8 cellular contexts compared by ENCODE assay signal in the genomic region with DNA sequence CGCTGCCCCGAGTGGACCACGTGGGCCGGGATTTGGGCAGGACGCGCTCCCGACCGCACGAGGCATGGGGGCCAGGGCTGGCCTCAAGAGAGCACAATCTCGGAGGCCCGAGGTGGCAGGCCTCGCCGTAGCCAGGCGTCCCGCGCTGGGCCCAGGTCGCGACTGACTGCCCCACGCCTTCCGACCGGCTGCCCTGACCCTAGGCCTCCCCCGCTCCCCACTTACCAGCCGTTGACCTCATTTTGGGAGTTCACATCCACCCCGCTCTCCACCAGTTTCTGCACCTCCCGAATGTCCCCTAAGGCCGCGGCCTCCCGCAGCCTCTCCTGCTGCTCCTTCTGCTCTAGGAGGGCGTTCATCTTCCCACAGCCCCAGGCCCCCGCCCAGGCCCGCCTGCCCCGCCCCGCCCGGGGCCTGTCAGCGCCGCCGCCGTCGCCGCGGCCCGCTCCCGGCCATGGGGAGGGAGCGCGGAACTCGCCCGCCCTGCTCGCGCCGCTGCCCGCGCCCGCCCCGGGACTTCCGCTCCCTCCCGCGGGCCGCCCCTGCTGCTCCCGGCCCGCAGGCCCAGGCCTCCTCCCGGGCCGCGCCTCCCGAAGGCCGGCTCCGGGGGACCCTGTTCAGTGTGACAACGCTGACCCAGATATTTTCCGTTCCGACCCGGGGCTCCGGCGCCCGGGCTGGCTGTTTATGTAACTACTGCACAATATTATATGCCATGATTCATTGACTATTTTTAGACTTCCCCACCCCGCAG. TPM values are rescaled to one million over a fixed set of nuclear protein-coding genes. Genes with fewer than 3 reads are reported as not detected.
DNase-seq lines count a peak whose midpoint lies in the region; ATAC-seq, FAIRE-seq and TF ChIP-seq lines count a peak whose summit lies in the region.

A gene with protein sequence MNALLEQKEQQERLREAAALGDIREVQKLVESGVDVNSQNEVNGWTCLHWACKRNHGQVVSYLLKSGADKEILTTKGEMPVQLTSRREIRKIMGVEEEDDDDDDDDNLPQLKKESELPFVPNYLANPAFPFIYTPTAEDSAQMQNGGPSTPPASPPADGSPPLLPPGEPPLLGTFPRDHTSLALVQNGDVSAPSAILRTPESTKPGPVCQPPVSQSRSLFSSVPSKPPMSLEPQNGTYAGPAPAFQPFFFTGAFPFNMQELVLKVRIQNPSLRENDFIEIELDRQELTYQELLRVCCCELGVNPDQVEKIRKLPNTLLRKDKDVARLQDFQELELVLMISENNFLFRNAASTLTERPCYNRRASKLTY (minus strand): TSS at position 619 of the 754 bp plus-strand sequence. CDS start 260 bp downstream, at position 359.

- peak within 1 kb of the TSS; percentile 95 for H3K9ac ChIP-seq in keratinocyte (ENCODE audit: control insufficient read depth, extremely low read depth, insufficient read depth, low read length)

- H3K27me3 Mint-ChIP-seq in central memory CD8-positive, alpha-beta T cell, result no peaks in the 10 kb centered on the region

- H2AFZ ChIP-seq in keratinocyte (ENCODE audit: control insufficient read depth, low read length), result peak within 1 kb of the TSS; percentile 87

- H3K9me3 ChIP-seq in keratinocyte (ENCODE audit: control insufficient read depth, low read depth, low read length), result no peaks in the 10 kb centered on the region

- peak; percentile 64 for ATAC-seq in GM19043 (IDR thresholded peaks at IDR 0.05; ENCODE audit: low read depth, unreplicated experiment)
- peak; percentile 76 for ATAC-seq in HG03354 (IDR thresholded peaks at IDR 0.05; ENCODE audit: poor library complexity, severe bottlenecking, unreplicated experiment)
- peak; percentile 90 to 91 for ATAC-seq in activated CD4-positive, CD25-positive, alpha-beta regulatory T cell treated with anti-CD3 and anti-CD28 coated beads, Interleukin-2, amount 50 U/mL, for 24 hours
- peak; percentile 88 for ATAC-seq in central memory CD8-positive, alpha-beta T cell (replicated peaks; ENCODE audit: extremely low read depth, poor library complexity, severe bottlenecking)

- TF ChIP-seq CTCF in AG10803 (conservative IDR thresholded peaks at IDR 0.05; ENCODE audit: low read length) (no peak), keratinocyte (optimal IDR thresholded peaks at IDR 0.05 in 1 of 3, IDR thresholded peaks at IDR 0.05 in 1 of 3, conservative IDR thresholded peaks at IDR 0.05 in 1 of 3; ENCODE audit: extremely low read depth in 1 of 3, insufficient read depth in 2 of 3, low read length in 3 of 3) (no peak)

- H4K20me1 ChIP-seq in keratinocyte (ENCODE audit: control insufficient read depth, extremely low read depth, insufficient read depth, low read length), result no peaks in the 10 kb centered on the region

- H3K36me3 ChIP-seq in keratinocyte (ENCODE audit: control insufficient read depth in 2 of 2, extremely low read depth in 1 of 2, insufficient read depth in 2 of 2, low read length in 2 of 2), result peaks cover 5 to 12% of the 10 kb centered on the region in 2 experiments

- no peak for FAIRE-seq in keratinocyte (lab: Jason Lieb, UNC)

- peak within 1 kb of the TSS; percentile 97 for H3K27ac Mint-ChIP-seq in central memory CD8-positive, alpha-beta T cell (ENCODE audit: low read depth)

- dilution Hi-C loops in keratinocyte (cut with MboI; ENCODE audit: extremely low pct_ligation_motif_present, low sequenced_read_pairs), result no loop called here

- DNase-seq in AG10803 (ENCODE audit: low read depth), result peak; percentile 94
- peak; percentile 87 to 94 for DNase-seq in NCI-H446 (lab: John Stamatoyannopoulos, UW)
- DNase-seq in central memory CD8-positive, alpha-beta T cell (ENCODE audit: low spot score in 2 of 2), result peak; percentile 90 to 92
- DNase-seq in keratinocyte (ENCODE audit: low read depth, low spot score), result no peak
- peak; percentile 85 to 95 (median 90) for DNase-seq in stimulated activated CD4-positive, alpha-beta T cell treated with anti-CD3 and anti-CD28 coated beads, Interleukin-12 subunit alpha, Interleukin-12 subunit beta, amount 100 ng/mL, for 48 hours (ENCODE audit: low read depth in 2 of 3, low spot score in 1 of 3)

- H3K4me3 ChIP-seq in AG10803 (ENCODE audit: low read length) (peak within 1 kb of the TSS; percentile 82), keratinocyte (ENCODE audit: control insufficient read depth in 2 of 3, extremely low read depth in 1 of 3, insufficient read depth in 2 of 3, low read depth in 1 of 3, low read length in 3 of 3) (peak within 1 kb of the TSS; percentile 64 to 88 (median 79))

- H3K79me2 ChIP-seq in keratinocyte (ENCODE audit: control insufficient read depth, insufficient read depth, low read length), result peaks cover 47% of the 10 kb centered on the region

- H3K36me3 Mint-ChIP-seq in central memory CD8-positive, alpha-beta T cell (ENCODE audit: insufficient read depth), result peaks cover 20% of the 10 kb centered on the region

- no peaks in the 10 kb centered on the region for H3K9me1 ChIP-seq in keratinocyte (ENCODE audit: control insufficient read depth, extremely low read depth, insufficient read depth, low read length)

- peak within 1 kb of the TSS; percentile 92 for H3K4me2 ChIP-seq in keratinocyte (ENCODE audit: control insufficient read depth, extremely low read depth, insufficient read depth, low read depth, low read length)

- H3K4me1 ChIP-seq in keratinocyte (ENCODE audit: control insufficient read depth, extremely low read depth, insufficient read depth, low read length), result peaks cover 12% of the 10 kb centered on the region

- H3K27me3 ChIP-seq in keratinocyte (ENCODE audit: control insufficient read depth, extremely low read depth, insufficient read depth, low read length), result no peaks in the 10 kb centered on the region

- peaks cover 33% of the 10 kb centered on the region for H3K4me1 Mint-ChIP-seq in central memory CD8-positive, alpha-beta T cell

- no peaks in the 10 kb centered on the region for H3K9me3 Mint-ChIP-seq in central memory CD8-positive, alpha-beta T cell

- peak within 1 kb of the TSS; percentile 93 for H3K4me3 Mint-ChIP-seq in central memory CD8-positive, alpha-beta T cell

- H3K27ac ChIP-seq in keratinocyte (ENCODE audit: control insufficient read depth, insufficient read depth, low read length), result peak within 1 kb of the TSS; percentile 96

RNA-seq across cellular contexts. Expression of the gene that starts here (rescaled TPM):
- polyA plus RNA-seq in keratinocyte, result 19.3 to 39.8 TPM (median 32.7 TPM) in 3 replicates
- polyA plus RNA-seq in keratinocyte (2011; ENCODE audit: low read depth), result 5.4 TPM
- 22.2 and 33.6 TPM in 2 replicates for polyA plus RNA-seq in keratinocyte (2011; cell fraction: cytosol; rRNA removed)
- polyA plus RNA-seq in keratinocyte (2011; cell fraction: nucleus; rRNA removed), result 31.0 and 36.9 TPM in 2 replicates
- 13.4 and 22.8 TPM in 2 replicates for polyA plus RNA-seq in keratinocyte (2012; ENCODE audit: low replicate concordance)
- polyA minus RNA-seq in keratinocyte, result 16.5 to 30.1 TPM (median 20.5 TPM) in 3 replicates
- polyA minus RNA-seq in keratinocyte (2011; cell fraction: cytosol; rRNA and poly(A)+ RNA removed), result 21.7 TPM
- 11.2 and 20.5 TPM in 2 replicates for polyA minus RNA-seq in keratinocyte (2011; cell fraction: nucleus; rRNA and poly(A)+ RNA removed)
